Comparison of ENCODE assay signal across 20 cellular contexts in the genomic region with DNA sequence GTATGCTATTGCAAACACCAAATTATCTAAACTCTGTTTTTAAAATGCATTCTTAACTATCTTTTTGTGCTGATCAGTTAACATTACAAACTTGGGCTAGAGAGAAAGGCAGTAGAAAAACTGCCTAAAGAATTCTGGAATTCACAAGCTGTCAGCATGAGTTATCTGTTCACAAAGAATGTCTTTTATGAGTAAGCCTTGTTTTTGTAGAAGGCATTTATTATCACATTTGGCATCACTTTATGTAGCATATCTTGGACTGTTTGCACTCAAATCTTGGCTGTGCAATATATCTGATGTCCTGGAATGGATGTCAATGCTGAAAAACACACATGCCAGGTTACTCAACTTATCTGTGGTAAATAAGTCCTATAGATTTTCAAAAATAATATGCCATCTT. TPM values are rescaled to one million over a fixed set of nuclear protein-coding genes. Genes with fewer than 3 reads are reported as not detected.
"Had no signal": no experiment of that assay in that cellular context is flagged by ENCODE, and none has a peak within 500 bp of the region (broad histone marks: within the 10 kb centered on the region; RNA-seq: fewer than 3 reads in every experiment).

No MANE protein-coding gene starts in this region.

- H3K27me3 Mint-ChIP-seq: activated B cell treated with CpG ODN at 0.5 μM for 24 hours; activated naive CD4-positive, alpha-beta T cell treated with anti-CD3 and anti-CD28 coated beads, Interleukin-2, amount 50 U/mL, for 24 hours; brain; central memory CD8-positive, alpha-beta T cell; naive thymus-derived CD4-positive, alpha-beta T cell; stimulated activated memory B cell treated with anti-CD40 and anti-IgM and Interleukin-4, amounts not matched to agents 10 μg/mL and 1 μg/mL and 100 μg/mL, for 72 hours; T-helper 17 cell had no signal

- H3K4me3 Mint-ChIP-seq: activated B cell treated with CpG ODN at 0.5 μM for 24 hours; activated CD8-positive, alpha-beta T cell treated with anti-CD3 and anti-CD28 coated beads, Interleukin-2, amount 10 ng/mL, durations not matched to agents 7 days and 5 days; activated naive CD4-positive, alpha-beta T cell treated with anti-CD3 and anti-CD28 coated beads, Interleukin-2, amount 50 U/mL, for 24 hours; central memory CD8-positive, alpha-beta T cell; naive thymus-derived CD4-positive, alpha-beta T cell; stimulated activated memory B cell treated with anti-CD40 and anti-IgM and Interleukin-4, amounts not matched to agents 10 μg/mL and 1 μg/mL and 100 μg/mL, for 72 hours; T-helper 17 cell had no signal

- H3K36me3 Mint-ChIP-seq: activated naive CD4-positive, alpha-beta T cell treated with anti-CD3 and anti-CD28 coated beads, Interleukin-2, amount 50 U/mL, for 24 hours; brain; naive thymus-derived CD4-positive, alpha-beta T cell; stimulated activated memory B cell treated with anti-CD40 and anti-IgM and Interleukin-4, amounts not matched to agents 10 μg/mL and 1 μg/mL and 100 μg/mL, for 72 hours had no signal

- H3K4me1 Mint-ChIP-seq: activated B cell treated with CpG ODN at 0.5 μM for 24 hours; activated naive CD4-positive, alpha-beta T cell treated with anti-CD3 and anti-CD28 coated beads, Interleukin-2, amount 50 U/mL, for 24 hours; central memory CD8-positive, alpha-beta T cell; naive thymus-derived CD4-positive, alpha-beta T cell; stimulated activated memory B cell treated with anti-CD40 and anti-IgM and Interleukin-4, amounts not matched to agents 10 μg/mL and 1 μg/mL and 100 μg/mL, for 72 hours; T-helper 17 cell had no signal

- H3K9me3 Mint-ChIP-seq: activated B cell treated with CpG ODN at 0.5 μM for 24 hours; activated naive CD4-positive, alpha-beta T cell treated with anti-CD3 and anti-CD28 coated beads, Interleukin-2, amount 50 U/mL, for 24 hours; stimulated activated memory B cell treated with anti-CD40 and anti-IgM and Interleukin-4, amounts not matched to agents 10 μg/mL and 1 μg/mL and 100 μg/mL, for 72 hours had no signal

- ATAC-seq: activated CD8-positive, alpha-beta T cell treated with anti-CD3 and anti-CD28 coated beads, Interleukin-2, amount 10 ng/mL, durations not matched to agents 7 days and 5 days; gastrocnemius medialis; left colon; mucosa of descending colon; naive thymus-derived CD4-positive, alpha-beta T cell; stimulated activated memory B cell treated with anti-CD40 and anti-IgM and Interleukin-4, amounts not matched to agents 10 μg/mL and 1 μg/mL and 100 μg/mL, for 72 hours; T-helper 17 cell had no signal

- DNase-seq: activated B cell treated with CpG ODN at 0.5 μM for 24 hours; activated CD4-positive, alpha-beta T cell treated with anti-CD3 and anti-CD28 coated beads for 48 hours; activated CD8-positive, alpha-beta memory T cell treated with anti-CD3 and anti-CD28 coated beads, Interleukin-2, amount 50 U/mL, for 4 hours; activated CD8-positive, alpha-beta T cell treated with anti-CD3 and anti-CD28 coated beads, Interleukin-2, amount 10 ng/mL, durations not matched to agents 7 days and 5 days; activated effector memory CD4-positive, alpha-beta T cell treated with anti-CD3 and anti-CD28 coated beads, Interleukin-2, amount 50 U/mL, for 16 hours; activated T-cell treated with anti-CD3 and anti-CD28 coated beads, Interleukin-2, amount 50 U/mL, for 48 hours; adrenal gland; effector CD8-positive, alpha-beta T cell; esophagus squamous epithelium; gastrocnemius medialis; left colon; mucosa of descending colon; naive thymus-derived CD4-positive, alpha-beta T cell; stimulated activated CD4-positive, alpha-beta T cell treated with anti-CD3 and anti-CD28 coated beads, Interleukin-2, amount 100 ng/mL, for 48 hours; T-helper 17 cell; thyroid gland had no signal

- H3K27ac Mint-ChIP-seq: activated B cell treated with CpG ODN at 0.5 μM for 24 hours; activated CD8-positive, alpha-beta T cell treated with anti-CD3 and anti-CD28 coated beads, Interleukin-2, amount 10 ng/mL, durations not matched to agents 7 days and 5 days; activated naive CD4-positive, alpha-beta T cell treated with anti-CD3 and anti-CD28 coated beads, Interleukin-2, amount 50 U/mL, for 24 hours; naive thymus-derived CD4-positive, alpha-beta T cell; stimulated activated memory B cell treated with anti-CD40 and anti-IgM and Interleukin-4, amounts not matched to agents 10 μg/mL and 1 μg/mL and 100 μg/mL, for 72 hours; T-helper 17 cell had no signal

RNA-seq across cellular contexts. Expression of gene BCHE, which starts 15.5 kb away (rescaled TPM):
- total RNA-seq: activated B cell treated with CpG ODN at 0.5 μM for 24 hours; activated CD8-positive, alpha-beta T cell treated with anti-CD3 and anti-CD28 coated beads, Interleukin-2, amount 10 ng/mL, durations not matched to agents 7 days and 5 days; naive thymus-derived CD4-positive, alpha-beta T cell; T-helper 17 cell had no signal
